Comparison of ENCODE assay signal across 10 cellular contexts in the genomic region with DNA sequence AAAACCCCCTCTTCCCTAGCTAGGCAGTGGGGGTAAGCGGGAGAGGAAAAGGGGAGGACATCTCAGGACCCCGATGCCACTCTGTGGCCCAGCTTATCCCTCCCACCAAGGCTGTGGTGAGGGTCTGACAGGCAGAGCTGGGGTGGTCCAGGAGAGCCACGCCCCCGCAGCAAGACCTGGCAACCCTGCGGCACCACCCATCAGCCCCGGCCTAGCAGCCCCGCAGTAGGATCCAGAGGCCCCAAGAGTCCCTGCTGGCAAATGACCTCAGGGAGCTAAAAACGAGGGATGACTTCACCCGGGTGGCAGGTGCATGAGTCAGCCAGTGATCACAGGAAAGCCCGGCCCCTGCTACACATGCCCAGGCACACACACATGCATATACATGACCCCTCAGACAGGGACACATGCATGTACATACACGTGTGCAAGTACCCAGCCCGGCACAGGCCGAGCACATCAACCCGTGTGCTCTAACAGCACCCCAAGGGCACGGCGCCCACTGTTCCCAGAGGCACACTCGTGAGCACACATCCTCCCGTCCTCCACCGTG. TPM values are rescaled to one million over a fixed set of nuclear protein-coding genes. Genes with fewer than 3 reads are reported as not detected.
DNase-seq lines count a peak whose midpoint lies in the region; ATAC-seq and TF ChIP-seq lines count a peak whose summit lies in the region.
"Had no signal": no experiment of that assay in that cellular context is flagged by ENCODE, and none has a peak within 500 bp of the region (broad histone marks: within the 10 kb centered on the region; RNA-seq: fewer than 3 reads in every experiment).

No MANE protein-coding gene starts in this region.

- no peaks in the 10 kb centered on the region for H4K20me1 ChIP-seq in HCT116 (ENCODE audit: insufficient read depth)
- H4K20me1 ChIP-seq in PC-3 (ENCODE audit: low read length): no peaks in the 10 kb centered on the region

- H3K9me3 ChIP-seq in HCT116 (ENCODE audit: control insufficient read depth in 1 of 2, insufficient read depth in 1 of 2, low read depth in 1 of 2, low read length in 2 of 2) (no peaks in the 10 kb centered on the region), PC-3 (ENCODE audit: low read length) (no peaks in the 10 kb centered on the region), esophagus squamous epithelium (no peaks in the 10 kb centered on the region)
- H3K9me3 ChIP-seq: SJSA1 had no signal

- H3K9ac ChIP-seq in HCT116 (ENCODE audit: low read length) (peak overlapping the region; percentile 60), PC-3 (ENCODE audit: low read length) (no peak overlapping the region)

- RAD21 ChIA-PET in HCT116 (lab: Charles Lee; ENCODE audit: low non-redundant PET in 1 of 2, low total read pairs in 2 of 2, uncharacterized antibody in 2 of 2, unreplicated experiment in 2 of 2): no interaction called here

- 45% methylated on average over 5 to 11 of the region's 19 CpGs for WGBS in esophagus squamous epithelium, 2 donors

- H3F3A ChIP-seq in PC-3 (ENCODE audit: low read length, unreplicated experiment): no peaks in the 10 kb centered on the region

- POLR2A ChIA-PET in HCT116 (lab: Charles Lee) (interaction anchor here (1.4 kb wide), 2 partner anchors 9 to 79 kb away, joined by 4 to 5 read pairs; no protein-coding TSS in a partner anchor), PC-3 (lab: Charles Lee; ENCODE audit: unreplicated experiment) (interaction anchor here (0.5 kb wide), 2 partner anchors 22 to 37 kb away, joined by 3 to 7 read pairs; no protein-coding TSS in a partner anchor)

- TF ChIP-seq RAD21 in HCT116 (IDR thresholded peaks at IDR 0.05; ENCODE audit: low read depth): no peak

- ATAC-seq in HCT116: peak; percentile 72
- peak; percentile 65 for ATAC-seq in PC-3
- no peak for ATAC-seq in GM19467 (IDR thresholded peaks at IDR 0.05; ENCODE audit: unreplicated experiment)
- no peak for ATAC-seq in HG02610 (IDR thresholded peaks at IDR 0.05; ENCODE audit: unreplicated experiment)

- no peaks in the 10 kb centered on the region for H3K27me3 ChIP-seq in HCT116 (ENCODE audit: insufficient read depth, low read length)
- no peaks in the 10 kb centered on the region for H3K27me3 ChIP-seq in PC-3 (ENCODE audit: low read length)
- no peaks in the 10 kb centered on the region for H3K27me3 ChIP-seq in esophagus squamous epithelium
- H3K27me3 ChIP-seq: SJSA1 had no signal

- H3K4me2 ChIP-seq in HCT116 (ENCODE audit: low read length) (peak overlapping the region; percentile 96), PC-3 (ENCODE audit: low read length) (no peak overlapping the region)

- intact Hi-C loops in HCT116 (cut with micrococcal nuclease) (loop anchor here (10.0 kb wide), 1 partner anchor 101 kb away; a partner anchor contains a TSS), PC-3 (cut with micrococcal nuclease) (no loop called here), esophagus squamous epithelium (cut with DNase I) (no loop called here)

- BruUV-seq in HCT116 (replicated peaks; lab: Mats Ljungman, UMichigan) (no TSS peak), PC-3 (replicated peaks; lab: Mats Ljungman, UMichigan) (no TSS peak)

- H3K4me3 ChIP-seq in HCT116 (replicated peaks in 1 of 2; ENCODE audit: low read depth in 1 of 2, low read length in 2 of 2) (peak overlapping the region; percentile 16 to 28; a peak in 3 of 4 replicates), PC-3 (ENCODE audit: low read length) (no peak overlapping the region), esophagus squamous epithelium (no peak overlapping the region)
- H3K4me3 ChIP-seq: SJSA1 had no signal

- TF ChIP-seq CTCF in HCT116 (IDR thresholded peaks at IDR 0.05 in 2 of 3, conservative IDR thresholded peaks at IDR 0.05 in 1 of 3; ENCODE audit: borderline replicate concordance in 1 of 3, insufficient read depth in 1 of 3, low read depth in 2 of 3, low read length in 2 of 3): no peak
- no peak for TF ChIP-seq CTCF in PC-3 (conservative IDR thresholded peaks at IDR 0.05; ENCODE audit: low read depth, low read length)
- TF ChIP-seq CTCF in esophagus squamous epithelium (IDR thresholded peaks at IDR 0.05): no peak

- H3K9me2 ChIP-seq in HCT116 (ENCODE audit: insufficient read depth) (no peaks in the 10 kb centered on the region), PC-3 (replicated peaks; ENCODE audit: low read length) (no peaks in the 10 kb centered on the region)

- CTCF ChIA-PET in HCT116 (lab: Charles Lee) (interaction anchor here (0.6 to 1.2 kb wide), 3 partner anchors 14 to 145 kb away, joined by 3 read pairs; no protein-coding TSS in a partner anchor), PC-3 (lab: Charles Lee) (no interaction called here)

- H3K79me2 ChIP-seq in HCT116 (ENCODE audit: insufficient read depth, low read length): peaks cover 16% of the 10 kb centered on the region
- H3K79me2 ChIP-seq in PC-3 (ENCODE audit: low read length): no peaks in the 10 kb centered on the region

- H3K27ac ChIP-seq in HCT116 (ENCODE audit: low read depth, low read length): peak overlapping the region; percentile 68
- no peak overlapping the region for H3K27ac ChIP-seq in PC-3 (ENCODE audit: low read length)
- peak overlapping the region in 3 of 4 donors; percentile 17 to 46 (median 18) for H3K27ac ChIP-seq in esophagus squamous epithelium
- H3K27ac ChIP-seq: SJSA1 had no signal

- H2AFZ ChIP-seq in HCT116 (ENCODE audit: low read depth, low read length, poor library complexity, severe bottlenecking) (no peak overlapping the region), PC-3 (ENCODE audit: low read length) (no peak overlapping the region)

- TF ChIP-seq POLR2A in HCT116 (IDR thresholded peaks at IDR 0.05; ENCODE audit: borderline replicate concordance, extremely low read depth, insufficient read depth, insufficient read length): no peak
- TF ChIP-seq POLR2A in esophagus squamous epithelium (IDR thresholded peaks at IDR 0.05): no peak

- H3K4me1 ChIP-seq in HCT116 (ENCODE audit: control insufficient read depth in 1 of 2, insufficient read depth in 2 of 2, low read length in 2 of 2) (peaks cover 37 to 45% of the 10 kb centered on the region in 2 experiments), PC-3 (ENCODE audit: insufficient read depth, low read length) (peaks cover 18% of the 10 kb centered on the region), esophagus squamous epithelium (peaks cover 28 to 58% (median 35%) of the 10 kb centered on the region in 3 donors)

- DNase-seq in HCT116 (ENCODE audit: low read depth, low spot score): peak; percentile 55
- peak; percentile 62 for DNase-seq in PC-3
- DNase-seq in esophagus squamous epithelium (lab: John Stamatoyannopoulos, UW): no peak
- peak; percentile 59 for DNase-seq in renal cortical epithelial cell (ENCODE audit: low read depth)
- DNase-seq in NCI-H1436 treated with DMSO at 0.1 percent for 48 hours (lab: John Stamatoyannopoulos, UW): no peak
- DNase-seq in foreskin melanocyte: no peak
- DNase-seq: central memory CD4-positive, alpha-beta T cell had no signal

- H3K36me3 ChIP-seq in HCT116 (ENCODE audit: control insufficient read depth in 1 of 2, insufficient read depth in 2 of 2, low read length in 2 of 2) (peaks cover 0 to 3% of the 10 kb centered on the region in 2 experiments; a peak in 1 of 4 replicates), PC-3 (ENCODE audit: low read depth, low read length) (no peaks in the 10 kb centered on the region), esophagus squamous epithelium (peaks cover 0 to 26% (median 0%) of the 10 kb centered on the region in 3 donors)
- H3K36me3 ChIP-seq: SJSA1 had no signal

TF ChIP-seq in HCT116, 20 proteins besides CTCF, POLR2A, EP300 and RAD21 (continues in another document):
- TF ChIP-seq ELF1 (IDR thresholded peaks at IDR 0.05; ENCODE audit: borderline replicate concordance, low read depth) (no peak), POLR2AphosphoS5 (IDR thresholded peaks at IDR 0.05; ENCODE audit: low read depth, low read length) (0 out of 2 replicates have a peak, but pooled peaks have one; percentile 29), TCF7L2 (IDR thresholded peaks at IDR 0.05; ENCODE audit: borderline replicate concordance, extremely low read depth, insufficient read depth, insufficient read length) (peak; percentile 84), SP1 (IDR thresholded peaks at IDR 0.05; ENCODE audit: low read depth) (peak; percentile 53), ZFX (IDR thresholded peaks at IDR 0.05) (no peak)
- TF ChIP-seq, protein P1, sequence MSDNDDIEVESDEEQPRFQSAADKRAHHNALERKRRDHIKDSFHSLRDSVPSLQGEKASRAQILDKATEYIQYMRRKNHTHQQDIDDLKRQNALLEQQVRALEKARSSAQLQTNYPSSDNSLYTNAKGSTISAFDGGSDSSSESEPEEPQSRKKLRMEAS (IDR thresholded peaks at IDR 0.05): no peak; the same call in 1 of the 2 replicates
- TF ChIP-seq, protein P2, sequence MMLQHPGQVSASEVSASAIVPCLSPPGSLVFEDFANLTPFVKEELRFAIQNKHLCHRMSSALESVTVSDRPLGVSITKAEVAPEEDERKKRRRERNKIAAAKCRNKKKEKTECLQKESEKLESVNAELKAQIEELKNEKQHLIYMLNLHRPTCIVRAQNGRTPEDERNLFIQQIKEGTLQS (IDR thresholded peaks at IDR 0.05): no peak; the same call in 1 of the 2 replicates

RNA-seq across cellular contexts. Expression of a gene that starts 32.3 kb away (rescaled TPM):
- total RNA-seq in HCT116 (2021; ENCODE audit: unreplicated experiment) (42.8 TPM), PC-3 (2014; rRNA removed) (19.7 and 20.0 TPM in 2 replicates), esophagus squamous epithelium (10 to 100 TPM in 1 of 4 donors, 1 to 10 TPM in 3; 3.1 to 10.9 (median 7.1) TPM), renal cortical epithelial cell (31.7 and 72.1 TPM in 2 replicates)
- polyA plus RNA-seq in HCT116 (2012): 31.1 and 33.4 TPM in 2 replicates

RNA-seq across cellular contexts. Expression of a gene that starts 36.6 kb away (rescaled TPM):
- total RNA-seq in HCT116 (2021; ENCODE audit: unreplicated experiment) (17.0 TPM), PC-3 (2014; rRNA removed) (23.5 and 33.7 TPM in 2 replicates), esophagus squamous epithelium (10 to 100 TPM; 14.0 to 28.2 (median 17.6) TPM), renal cortical epithelial cell (34.9 and 56.3 TPM in 2 replicates)
- 14.7 and 15.6 TPM in 2 replicates for polyA plus RNA-seq in HCT116 (2012)

RNA-seq across cellular contexts. Expression of a gene that starts 42.7 kb away (rescaled TPM):
- total RNA-seq in HCT116 (2021; ENCODE audit: unreplicated experiment) (19.7 TPM), PC-3 (2014; rRNA removed) (23.0 and 32.1 TPM in 2 replicates), esophagus squamous epithelium (10 to 100 TPM in 2 of 4 donors, 1 to 10 TPM in 2; 8.0 to 11.3 (median 10.4) TPM), renal cortical epithelial cell (15.0 and 22.6 TPM in 2 replicates)
- polyA plus RNA-seq in HCT116 (2012): 13.2 and 14.8 TPM in 2 replicates

RNA-seq across cellular contexts. Expression of a gene that starts 42.7 kb away (rescaled TPM):
- total RNA-seq in HCT116 (2021; ENCODE audit: unreplicated experiment) (109 TPM), PC-3 (2014; rRNA removed) (204 and 205 TPM in 2 replicates), esophagus squamous epithelium (100 to 1,000 TPM; 210 to 422 (median 234) TPM), renal cortical epithelial cell (246 and 480 TPM in 2 replicates)
- 142 and 156 TPM in 2 replicates for polyA plus RNA-seq in HCT116 (2012)

Comparison
In these comparisons a context has a peak if more than half of its experiments do, and no peak if none do; other contexts are left out.
1. ATAC-seq: peak in HCT116 (single experiment) and PC-3 (single experiment); none in GM19467 (single experiment) and HG02610 (single experiment).
2. DNase-seq: peak in HCT116 (single experiment), PC-3 (single experiment) and renal cortical epithelial cell (single experiment); none in esophagus squamous epithelium (single experiment), NCI-H1436 treated with DMSO at 0.1 percent for 48 hours (single experiment) and foreskin melanocyte (single experiment).
3. H3K4me3 ChIP-seq: peak in HCT116 (2 of 2); none in PC-3 (single experiment) and esophagus squamous epithelium (0 of 4).